ENCODE assay signal across 9 cellular contexts in the genomic region with DNA sequence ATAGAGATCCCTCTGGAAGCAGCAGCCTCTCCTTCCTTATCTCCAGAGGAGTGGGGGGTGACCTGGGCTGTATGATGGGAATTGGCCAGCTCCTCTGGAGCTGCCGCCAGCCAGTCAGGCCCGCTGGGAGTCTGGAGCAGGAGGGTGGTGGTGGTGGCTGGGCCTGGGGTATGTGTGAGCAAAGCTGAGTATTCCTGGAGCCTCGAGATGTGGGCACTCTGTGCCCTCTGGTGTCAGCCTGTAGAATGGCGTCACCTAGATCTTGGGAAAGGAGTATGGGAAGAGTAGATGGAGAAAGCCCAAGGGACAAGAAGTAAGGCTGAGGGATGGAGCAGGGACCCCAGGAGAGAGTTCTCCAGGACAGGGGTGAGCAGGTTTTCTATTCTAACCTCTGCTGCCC. TPM values are rescaled to one million over a fixed set of nuclear protein-coding genes. Genes with fewer than 3 reads are reported as not detected.
DNase-seq lines count a peak whose midpoint lies in the region; ATAC-seq, FAIRE-seq and TF ChIP-seq lines count a peak whose summit lies in the region.
"Had no signal": no experiment of that assay in that cellular context is flagged by ENCODE, and none has a peak within 500 bp of the region (broad histone marks: within the 10 kb centered on the region; RNA-seq: fewer than 3 reads in every experiment).

No MANE protein-coding gene starts in this region.

- H3K4me1 Mint-ChIP-seq in activated CD8-positive, alpha-beta T cell treated with anti-CD3 and anti-CD28 coated beads for 36 hours (ENCODE audit: low read depth) = no peaks in the 10 kb centered on the region
- H3K4me1 Mint-ChIP-seq in activated CD8-positive, alpha-beta T cell treated with anti-CD3 and anti-CD28 coated beads, Interleukin-2, amount 10 ng/mL, durations not matched to agents 7 days and 5 days (ENCODE audit: low read depth) = no peaks in the 10 kb centered on the region

- H3K9me3 Mint-ChIP-seq in activated CD8-positive, alpha-beta T cell treated with anti-CD3 and anti-CD28 coated beads for 36 hours = no peaks in the 10 kb centered on the region
- no peaks in the 10 kb centered on the region for H3K9me3 Mint-ChIP-seq in activated CD8-positive, alpha-beta T cell treated with anti-CD3 and anti-CD28 coated beads, Interleukin-2, amount 10 ng/mL, durations not matched to agents 7 days and 5 days (ENCODE audit: insufficient read depth)

- 42 to 56% (median 49%) methylated on average over 4 of the region's 4 CpGs for WGBS in small intestine, 3 donors

- H3K27me3 Mint-ChIP-seq in activated CD8-positive, alpha-beta T cell treated with anti-CD3 and anti-CD28 coated beads for 36 hours = no peaks in the 10 kb centered on the region
- peaks cover 6% of the 10 kb centered on the region for H3K27me3 Mint-ChIP-seq in activated CD8-positive, alpha-beta T cell treated with anti-CD3 and anti-CD28 coated beads, Interleukin-2, amount 10 ng/mL, durations not matched to agents 7 days and 5 days (ENCODE audit: low read depth)

- POLR2A ChIA-PET in activated CD8-positive, alpha-beta T cell treated with anti-CD3 and anti-CD28 coated beads for 36 hours (lab: Charles Lee) = interaction anchor here (0.6 kb wide), 1 partner anchor 130 kb away, joined by 3 read pairs; no protein-coding TSS in a partner anchor
- POLR2A ChIA-PET in activated CD8-positive, alpha-beta T cell treated with anti-CD3 and anti-CD28 coated beads, Interleukin-2, amount 10 ng/mL, durations not matched to agents 7 days and 5 days (lab: Charles Lee) = no interaction called here

- H3K27me3 ChIP-seq in small intestine (ENCODE audit: control insufficient read depth in 2 of 2, insufficient read depth in 2 of 2, low read length in 2 of 2) = no peaks in the 10 kb centered on the region
- H3K27me3 ChIP-seq: uterus had no signal

- no peak for FAIRE-seq in small intestine (lab: Jason Lieb, UNC)

- H3K9me3 ChIP-seq in small intestine (ENCODE audit: control insufficient read depth, low read depth) = no peaks in the 10 kb centered on the region
- H3K9me3 ChIP-seq: uterus had no signal

- H3K27ac Mint-ChIP-seq in activated CD8-positive, alpha-beta T cell treated with anti-CD3 and anti-CD28 coated beads for 36 hours = no peak overlapping the region
- H3K27ac Mint-ChIP-seq in activated CD8-positive, alpha-beta T cell treated with anti-CD3 and anti-CD28 coated beads, Interleukin-2, amount 10 ng/mL, durations not matched to agents 7 days and 5 days = no peak overlapping the region

- intact Hi-C loops in activated CD8-positive, alpha-beta T cell treated with anti-CD3 and anti-CD28 coated beads for 36 hours (cut with micrococcal nuclease) = no loop called here

- TF ChIP-seq CTCF in activated CD8-positive, alpha-beta T cell treated with anti-CD3 and anti-CD28 coated beads for 36 hours (IDR thresholded peaks at IDR 0.05) = no peak

- DNase-seq in activated CD8-positive, alpha-beta T cell treated with anti-CD3 and anti-CD28 coated beads for 36 hours = no peak
- no peak for DNase-seq in activated CD8-positive, alpha-beta T cell treated with anti-CD3 and anti-CD28 coated beads, Interleukin-2, amount 10 ng/mL, durations not matched to agents 7 days and 5 days
- DNase-seq in NCI-H1694 treated with DMSO at 0.1 percent for 48 hours (lab: John Stamatoyannopoulos, UW) (peak; percentile 100), dermis blood vessel endothelial cell (peak; percentile 60), small intestine (peak; percentile 50)
- no peak for DNase-seq in stimulated activated CD4-positive, alpha-beta T cell treated with anti-CD3 and anti-CD28 coated beads, Interleukin-2, amount 100 ng/mL, for 48 hours
- DNase-seq: uterus had no signal

- ATAC-seq in activated CD8-positive, alpha-beta T cell treated with anti-CD3 and anti-CD28 coated beads for 36 hours = peak; percentile 51
- ATAC-seq in activated CD8-positive, alpha-beta T cell treated with anti-CD3 and anti-CD28 coated beads, Interleukin-2, amount 10 ng/mL, durations not matched to agents 7 days and 5 days = no peak
- ATAC-seq in GM21515 (IDR thresholded peaks at IDR 0.05; ENCODE audit: unreplicated experiment) = no peak
- no peak for ATAC-seq in GM18909 (IDR thresholded peaks at IDR 0.05; ENCODE audit: poor library complexity, unreplicated experiment)

- CTCF ChIA-PET in activated CD8-positive, alpha-beta T cell treated with anti-CD3 and anti-CD28 coated beads for 36 hours (lab: Charles Lee) = no interaction called here
- CTCF ChIA-PET in activated CD8-positive, alpha-beta T cell treated with anti-CD3 and anti-CD28 coated beads, Interleukin-2, amount 10 ng/mL, durations not matched to agents 7 days and 5 days (lab: Charles Lee) = interaction anchor here (1.4 kb wide), 1 partner anchor 18 kb away, joined by 4 read pairs; no protein-coding TSS in a partner anchor

- H3K4me3 Mint-ChIP-seq in activated CD8-positive, alpha-beta T cell treated with anti-CD3 and anti-CD28 coated beads for 36 hours = no peak overlapping the region
- no peak overlapping the region for H3K4me3 Mint-ChIP-seq in activated CD8-positive, alpha-beta T cell treated with anti-CD3 and anti-CD28 coated beads, Interleukin-2, amount 10 ng/mL, durations not matched to agents 7 days and 5 days

- H3K4me3 ChIP-seq in small intestine (ENCODE audit: low read depth in 1 of 2, low read length in 2 of 2) = no peak overlapping the region
- H3K4me3 ChIP-seq: uterus had no signal

- no peaks in the 10 kb centered on the region for H3K36me3 ChIP-seq in small intestine (ENCODE audit: control insufficient read depth in 2 of 2, insufficient read depth in 2 of 2, low read length in 2 of 2)
- H3K36me3 ChIP-seq: uterus had no signal

- H3K27ac ChIP-seq in small intestine (ENCODE audit: low read depth in 1 of 2, low read length in 1 of 2) = no peak overlapping the region
- H3K27ac ChIP-seq: uterus had no signal

- no peaks in the 10 kb centered on the region for H3K4me1 ChIP-seq in small intestine (ENCODE audit: control insufficient read depth in 2 of 2, insufficient read depth in 1 of 2, low read depth in 1 of 2, low read length in 1 of 2)
- H3K4me1 ChIP-seq: uterus had no signal

- no peaks in the 10 kb centered on the region for H3K36me3 Mint-ChIP-seq in activated CD8-positive, alpha-beta T cell treated with anti-CD3 and anti-CD28 coated beads for 36 hours (ENCODE audit: low read depth)
- H3K36me3 Mint-ChIP-seq in activated CD8-positive, alpha-beta T cell treated with anti-CD3 and anti-CD28 coated beads, Interleukin-2, amount 10 ng/mL, durations not matched to agents 7 days and 5 days (ENCODE audit: low read depth) = no peaks in the 10 kb centered on the region

RNA-seq across cellular contexts. Expression of a gene that starts 16.0 kb away (rescaled TPM):
- total RNA-seq in activated CD8-positive, alpha-beta T cell treated with anti-CD3 and anti-CD28 coated beads for 36 hours = under 1 TPM; 0.16 to 0.40 TPM
- not detected for total RNA-seq in activated CD8-positive, alpha-beta T cell treated with anti-CD3 and anti-CD28 coated beads, Interleukin-2, amount 10 ng/mL, durations not matched to agents 7 days and 5 days
- total RNA-seq in dermis blood vessel endothelial cell = under 0.01 and 0.05 TPM in 2 replicates
- 1 to 10 TPM in 1 of 3 donors, under 1 TPM in 2; 0.27 to 5.4 (median 0.67) TPM for polyA plus RNA-seq in small intestine

RNA-seq across cellular contexts. Expression of a gene that starts 49.5 kb away (rescaled TPM):
- total RNA-seq in activated CD8-positive, alpha-beta T cell treated with anti-CD3 and anti-CD28 coated beads for 36 hours = under 1 TPM; 0.22 to 0.45 TPM
- under 1 TPM; 0.24 to 0.47 TPM for total RNA-seq in activated CD8-positive, alpha-beta T cell treated with anti-CD3 and anti-CD28 coated beads, Interleukin-2, amount 10 ng/mL, durations not matched to agents 7 days and 5 days
- total RNA-seq in dermis blood vessel endothelial cell = under 0.01 and 0.05 TPM in 2 replicates
- under 1 TPM; 0.15 to 0.67 (median 0.54) TPM for polyA plus RNA-seq in small intestine
- total RNA-seq: uterus had no signal

Comparison
In these comparisons a context has a peak if more than half of its experiments do, and no peak if none do; other contexts are left out.
1. DNase-seq: peak in NCI-H1694 treated with DMSO at 0.1 percent for 48 hours (single experiment), dermis blood vessel endothelial cell (single experiment) and small intestine (single experiment); none in activated CD8-positive, alpha-beta T cell treated with anti-CD3 and anti-CD28 coated beads for 36 hours (single experiment), activated CD8-positive, alpha-beta T cell treated with anti-CD3 and anti-CD28 coated beads, Interleukin-2, amount 10 ng/mL, durations not matched to agents 7 days and 5 days (single experiment) and stimulated activated CD4-positive, alpha-beta T cell treated with anti-CD3 and anti-CD28 coated beads, Interleukin-2, amount 100 ng/mL, for 48 hours (0 of 2).